17 cellular contexts compared by ENCODE assay signal in genomic region chr10:79398642-79399041, GRCh38. TPM values are rescaled to one million over a fixed set of nuclear protein-coding genes. Genes with fewer than 3 reads are reported as not detected.
DNase-seq lines count a peak whose midpoint lies in the region; ATAC-seq, FAIRE-seq and TF ChIP-seq lines count a peak whose summit lies in the region.
"Had no signal": no experiment of that assay in that cellular context is flagged by ENCODE, and none has a peak within 500 bp of the region (broad histone marks: within the 10 kb centered on the region; RNA-seq: fewer than 3 reads in every experiment).

No MANE protein-coding gene starts in this region.

- BruUV-seq in endothelial cell of umbilical vein (replicated peaks; lab: Mats Ljungman, UMichigan), result no TSS peak

- peak overlapping the region; percentile 89 for H3K27ac ChIP-seq in SJCRH30
- H3K27ac ChIP-seq in endothelial cell of umbilical vein (ENCODE audit: insufficient read depth, low read depth, low read length), result peak overlapping the region; percentile 61
- peak overlapping the region; percentile 99 for H3K27ac ChIP-seq in muscle layer of colon (ENCODE audit: low read depth, low read length)
- peak overlapping the region; percentile 88 to 89 for H3K27ac ChIP-seq in thoracic aorta

- peaks cover 6% of the 10 kb centered on the region for H3K4me1 Mint-ChIP-seq in stimulated activated memory B cell treated with anti-CD40 and anti-IgM and Interleukin-4, amounts not matched to agents 10 μg/mL and 1 μg/mL and 100 μg/mL, for 72 hours
- H3K4me1 Mint-ChIP-seq: CD8-positive, alpha-beta memory T cell; stimulated activated effector memory CD8-positive, alpha-beta T cell treated with anti-CD3 and anti-CD28 coated beads, Interleukin-12 subunit alpha, Interleukin-12 subunit beta, amount 100 ng/mL, for 72 hours had no signal

- H3K27me3 Mint-ChIP-seq in stimulated activated memory B cell treated with anti-CD40 and anti-IgM and Interleukin-4, amounts not matched to agents 10 μg/mL and 1 μg/mL and 100 μg/mL, for 72 hours, result peaks cover 10% of the 10 kb centered on the region

- H3K9me1 ChIP-seq in endothelial cell of umbilical vein (replicated peaks; ENCODE audit: control insufficient read depth, extremely low read depth, insufficient read depth, low read length), result no peaks in the 10 kb centered on the region

- no peak overlapping the region for H3K4me3 Mint-ChIP-seq in stimulated activated memory B cell treated with anti-CD40 and anti-IgM and Interleukin-4, amounts not matched to agents 10 μg/mL and 1 μg/mL and 100 μg/mL, for 72 hours
- H3K4me3 Mint-ChIP-seq: activated T-helper 1 cell treated with anti-CD3 and anti-CD28 coated beads, Interleukin-12 subunit alpha, Interleukin-12 subunit beta, Interleukin-2, Interleukin-4 antibody, amounts not matched to agents 30 ng/mL and 10 ng/mL and 1 ng/mL, durations not matched to agents 14 hours and 24 hours and 36 hours; CD8-positive, alpha-beta memory T cell; stimulated activated effector memory CD8-positive, alpha-beta T cell treated with anti-CD3 and anti-CD28 coated beads, Interleukin-12 subunit alpha, Interleukin-12 subunit beta, amount 100 ng/mL, for 72 hours had no signal

- H3K9ac ChIP-seq in endothelial cell of umbilical vein (replicated peaks; ENCODE audit: extremely low read depth, insufficient read depth, low read length) (no peak overlapping the region), muscle layer of colon (ENCODE audit: low read length) (peak overlapping the region; percentile 55)

- H3K27ac Mint-ChIP-seq in stimulated activated memory B cell treated with anti-CD40 and anti-IgM and Interleukin-4, amounts not matched to agents 10 μg/mL and 1 μg/mL and 100 μg/mL, for 72 hours, result no peak overlapping the region
- H3K27ac Mint-ChIP-seq: activated T-helper 1 cell treated with anti-CD3 and anti-CD28 coated beads, Interleukin-12 subunit alpha, Interleukin-12 subunit beta, Interleukin-2, Interleukin-4 antibody, amounts not matched to agents 30 ng/mL and 10 ng/mL and 1 ng/mL, durations not matched to agents 14 hours and 24 hours and 36 hours; CD8-positive, alpha-beta memory T cell; stimulated activated effector memory CD8-positive, alpha-beta T cell treated with anti-CD3 and anti-CD28 coated beads, Interleukin-12 subunit alpha, Interleukin-12 subunit beta, amount 100 ng/mL, for 72 hours had no signal

- ATAC-seq in thoracic aorta (ENCODE audit: insufficient number of reproducible peaks, low FRiP score, low read depth), result no peak
- no peak for ATAC-seq in stimulated activated memory B cell treated with anti-CD40 and anti-IgM and Interleukin-4, amounts not matched to agents 10 μg/mL and 1 μg/mL and 100 μg/mL, for 72 hours
- ATAC-seq: stimulated activated effector memory CD8-positive, alpha-beta T cell treated with anti-CD3 and anti-CD28 coated beads, Interleukin-12 subunit alpha, Interleukin-12 subunit beta, amount 100 ng/mL, for 72 hours had no signal

- intact Hi-C loops in endothelial cell of umbilical vein (cut with micrococcal nuclease), result loop anchor here (1.0 kb wide), 1 partner anchor 46 kb away; no protein-coding TSS in a partner anchor

- no peak for TF ChIP-seq POLR2A in endothelial cell of umbilical vein (IDR thresholded peaks at IDR 0.05; ENCODE audit: low read depth, low read length)

- H3K4me1 ChIP-seq in SJCRH30 (peaks cover 61% of the 10 kb centered on the region), endothelial cell of umbilical vein (ENCODE audit: control insufficient read depth, extremely low read depth, insufficient read depth, low read length) (peaks cover 20% of the 10 kb centered on the region), muscle layer of colon (ENCODE audit: insufficient read depth, low read length) (no peaks in the 10 kb centered on the region), thoracic aorta (ENCODE audit: control insufficient read depth in 1 of 2, low read depth in 2 of 2) (peaks cover 54 to 76% of the 10 kb centered on the region in 2 donors)

- no peak for FAIRE-seq in endothelial cell of umbilical vein (lab: Jason Lieb, UNC)
- FAIRE-seq: G401.6 had no signal

- no peaks in the 10 kb centered on the region for H3K9me3 Mint-ChIP-seq in stimulated activated memory B cell treated with anti-CD40 and anti-IgM and Interleukin-4, amounts not matched to agents 10 μg/mL and 1 μg/mL and 100 μg/mL, for 72 hours
- H3K9me3 Mint-ChIP-seq: activated T-helper 1 cell treated with anti-CD3 and anti-CD28 coated beads, Interleukin-12 subunit alpha, Interleukin-12 subunit beta, Interleukin-2, Interleukin-4 antibody, amounts not matched to agents 30 ng/mL and 10 ng/mL and 1 ng/mL, durations not matched to agents 14 hours and 24 hours and 36 hours; CD8-positive, alpha-beta memory T cell; neural crest cell; stimulated activated effector memory CD8-positive, alpha-beta T cell treated with anti-CD3 and anti-CD28 coated beads, Interleukin-12 subunit alpha, Interleukin-12 subunit beta, amount 100 ng/mL, for 72 hours had no signal

- H3K36me3 Mint-ChIP-seq in stimulated activated memory B cell treated with anti-CD40 and anti-IgM and Interleukin-4, amounts not matched to agents 10 μg/mL and 1 μg/mL and 100 μg/mL, for 72 hours, result no peaks in the 10 kb centered on the region
- H3K36me3 Mint-ChIP-seq: CD8-positive, alpha-beta memory T cell; stimulated activated effector memory CD8-positive, alpha-beta T cell treated with anti-CD3 and anti-CD28 coated beads, Interleukin-12 subunit alpha, Interleukin-12 subunit beta, amount 100 ng/mL, for 72 hours had no signal

- no peaks in the 10 kb centered on the region for H3K27me3 ChIP-seq in SJCRH30
- H3K27me3 ChIP-seq in endothelial cell of umbilical vein (ENCODE audit: control insufficient read depth in 2 of 2, insufficient read depth in 2 of 2, low read length in 2 of 2), result no peaks in the 10 kb centered on the region
- H3K27me3 ChIP-seq in muscle layer of colon (ENCODE audit: control insufficient read depth in 1 of 2, insufficient read depth in 2 of 2, low read length in 2 of 2), result no peaks in the 10 kb centered on the region
- H3K27me3 ChIP-seq in thoracic aorta (replicated peaks; ENCODE audit: insufficient read depth), result no peaks in the 10 kb centered on the region
- H3K27me3 ChIP-seq: MG63 had no signal

- H3K36me3 ChIP-seq in SJCRH30 (peaks cover 34% of the 10 kb centered on the region), endothelial cell of umbilical vein (ENCODE audit: control insufficient read depth in 2 of 2, extremely low read depth in 1 of 2, insufficient read depth in 2 of 2, low read length in 2 of 2) (no peaks in the 10 kb centered on the region), muscle layer of colon (ENCODE audit: insufficient read depth, low read length) (peaks cover 15% of the 10 kb centered on the region), thoracic aorta (peaks cover 4% of the 10 kb centered on the region)

- no peak for DNase-seq in SJCRH30
- DNase-seq in endothelial cell of umbilical vein (ENCODE audit: low read depth, low spot score), result no peak
- no peak for DNase-seq in thoracic aorta (ENCODE audit: low spot score)
- no peak for DNase-seq in SHP77 treated with DMSO at 0.1 percent for 48 hours (lab: John Stamatoyannopoulos, UW)
- no peak for DNase-seq in stimulated activated CD4-positive, alpha-beta T cell treated with anti-CD3 and anti-CD28 coated beads, Interleukin-4, amount 100 ng/mL, for 1 hour
- DNase-seq in midbrain (lab: John Stamatoyannopoulos, UW), result no peak
- DNase-seq: activated CD4-positive, alpha-beta T cell treated with anti-CD3 and anti-CD28 coated beads for 4 hours; CD8-positive, alpha-beta memory T cell; NCI-H2171 treated with DMSO at 0.1 percent for 48 hours; stimulated activated CD4-positive, alpha-beta T cell treated with anti-CD3 and anti-CD28 coated beads, Interleukin-1b, Interleukin-23, amount 100 ng/mL, for 48 hours had no signal

- H3K9me3 ChIP-seq in SJCRH30 (replicated peaks) (no peaks in the 10 kb centered on the region), endothelial cell of umbilical vein (replicated peaks; ENCODE audit: control insufficient read depth, insufficient read depth, low read length) (no peaks in the 10 kb centered on the region), muscle layer of colon (ENCODE audit: low read length) (no peaks in the 10 kb centered on the region), thoracic aorta (no peaks in the 10 kb centered on the region)
- H3K9me3 ChIP-seq: MG63 had no signal

- no peak overlapping the region for H3K4me2 ChIP-seq in endothelial cell of umbilical vein (ENCODE audit: insufficient read depth, low read length)

- H3K79me2 ChIP-seq in endothelial cell of umbilical vein (ENCODE audit: control insufficient read depth, insufficient read depth, low read length), result no peaks in the 10 kb centered on the region

- dilution Hi-C loops in endothelial cell of umbilical vein (cut with MboI; ENCODE audit: extremely low pct_ligation_motif_present, low sequenced_read_pairs), result no loop called here

- POLR2A ChIA-PET in endothelial cell of umbilical vein (lab: Charles Lee), result interaction anchor here (0.6 kb wide), 1 partner anchor 49 kb away, joined by 4 read pairs; no protein-coding TSS in a partner anchor

- no peak for TF ChIP-seq CTCF in endothelial cell of umbilical vein (IDR thresholded peaks at IDR 0.05; ENCODE audit: extremely low read depth in 1 of 2, insufficient read depth in 1 of 2, low read depth in 1 of 2, low read length in 2 of 2)
- TF ChIP-seq CTCF in thoracic aorta (IDR thresholded peaks at IDR 0.05), result no peak

- no peak overlapping the region for H3K4me3 ChIP-seq in SJCRH30
- H3K4me3 ChIP-seq in endothelial cell of umbilical vein (replicated peaks in 1 of 3; ENCODE audit: insufficient read depth in 1 of 3, low read depth in 1 of 3, low read length in 3 of 3), result no peak overlapping the region
- H3K4me3 ChIP-seq in muscle layer of colon (ENCODE audit: low read depth in 1 of 2, low read length in 2 of 2), result peak overlapping the region; percentile 3 to 28
- H3K4me3 ChIP-seq in thoracic aorta, result no peak overlapping the region
- H3K4me3 ChIP-seq: MG63 had no signal

- H2AFZ ChIP-seq in endothelial cell of umbilical vein (ENCODE audit: low read depth, low read length), result peak overlapping the region; percentile 82

- CTCF ChIA-PET in endothelial cell of umbilical vein (lab: Charles Lee), result interaction anchor here (0.9 to 3.2 kb wide), 5 partner anchors 24 to 89 kb away, joined by 3 to 19 read pairs (median 5); no protein-coding TSS in a partner anchor

- H4K20me1 ChIP-seq in endothelial cell of umbilical vein (replicated peaks; ENCODE audit: control insufficient read depth, extremely low read depth, insufficient read depth, low read length), result no peaks in the 10 kb centered on the region

RNA-seq across cellular contexts. Expression of gene ZCCHC24, which starts 46.8 kb away (rescaled TPM):
- 53.1 and 53.7 TPM in 2 replicates for total RNA-seq in SJCRH30 (2014; rRNA removed; shearing (Covaris generic))
- total RNA-seq in endothelial cell of umbilical vein (5.7 and 8.4 TPM in 2 replicates), thoracic aorta (10 to 100 TPM; 66.9 to 82.9 TPM)
- 4.7 and 5.2 TPM in 2 replicates for polyA plus RNA-seq in endothelial cell of umbilical vein
- 4.5 and 4.6 TPM in 2 replicates for polyA plus RNA-seq in endothelial cell of umbilical vein (2011; cell fraction: cytosol; rRNA removed)
- 2.9 and 3.2 TPM in 2 replicates for polyA plus RNA-seq in endothelial cell of umbilical vein (2011; cell fraction: nucleus; rRNA removed)
- 3.6 and 6.8 TPM in 2 replicates for polyA plus RNA-seq in endothelial cell of umbilical vein (2012)
- 6.0 and 6.3 TPM in 2 replicates for polyA minus RNA-seq in endothelial cell of umbilical vein
- 2.6 TPM for polyA minus RNA-seq in endothelial cell of umbilical vein (2011; cell fraction: cytosol; rRNA and poly(A)+ RNA removed)
- polyA minus RNA-seq in endothelial cell of umbilical vein (2011; cell fraction: nucleus; rRNA and poly(A)+ RNA removed), result 1.9 and 2.9 TPM in 2 replicates

RNA-seq across cellular contexts. Expression of gene PPIF, which starts 51.4 kb away (rescaled TPM):
- total RNA-seq in SJCRH30 (2014; rRNA removed; shearing (Covaris generic)), result 98.8 and 103 TPM in 2 replicates
- total RNA-seq in endothelial cell of umbilical vein, result 42.7 and 51.2 TPM in 2 replicates
- 38.7 and 50.7 TPM in 2 replicates for polyA plus RNA-seq in endothelial cell of umbilical vein
- polyA plus RNA-seq in endothelial cell of umbilical vein (2011; cell fraction: cytosol; rRNA removed), result 73.6 and 86.3 TPM in 2 replicates
- polyA plus RNA-seq in endothelial cell of umbilical vein (2011; cell fraction: nucleus; rRNA removed), result 59.8 and 66.8 TPM in 2 replicates
- 60.9 and 70.8 TPM in 2 replicates for polyA plus RNA-seq in endothelial cell of umbilical vein (2012)
- polyA minus RNA-seq in endothelial cell of umbilical vein, result 40.4 and 49.0 TPM in 2 replicates
- polyA minus RNA-seq in endothelial cell of umbilical vein (2011; cell fraction: cytosol; rRNA and poly(A)+ RNA removed), result 79.4 TPM
- polyA minus RNA-seq in endothelial cell of umbilical vein (2011; cell fraction: nucleus; rRNA and poly(A)+ RNA removed), result 27.5 and 31.9 TPM in 2 replicates
- 10 to 100 TPM in 1 of 2 donors, 1 to 10 TPM in 1; 5.7 to 44.2 TPM for total RNA-seq in thoracic aorta

Comparison
In these comparisons a context has a peak if more than half of its experiments do, and no peak if none do; other contexts are left out.
1. H3K4me3 ChIP-seq: peak in muscle layer of colon (2 of 2); none in SJCRH30 (single experiment), endothelial cell of umbilical vein (0 of 3) and thoracic aorta (single experiment).
2. Peak in every context shown above with its lines, with median percentiles within 50 percentile points of each other: H3K27ac ChIP-seq.